In the genomic region with DNA sequence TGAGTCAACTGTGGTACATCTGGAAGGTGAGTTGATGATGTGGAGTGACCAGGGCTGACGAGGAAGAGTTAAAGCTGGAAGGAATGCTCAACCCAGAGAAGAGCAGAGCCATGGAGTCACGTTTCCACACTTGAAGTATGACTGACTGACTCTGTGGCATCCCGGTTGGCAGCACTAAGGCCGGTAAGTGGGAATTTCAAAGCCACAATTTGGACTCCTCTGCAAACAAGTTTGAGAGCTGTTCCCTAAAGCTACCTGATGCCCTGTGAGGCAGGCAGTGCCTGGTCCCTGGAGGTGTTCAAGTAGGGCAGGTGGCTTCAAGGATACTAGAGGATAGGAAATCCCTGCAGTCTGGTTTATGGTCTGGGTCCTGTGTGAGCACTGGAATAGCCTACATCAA, we compare ENCODE assay signal across 8 cellular contexts.
DNase-seq lines count a peak whose midpoint lies in the region; ATAC-seq lines count a peak whose summit lies in the region.

No MANE protein-coding gene starts in this region.

- H3K27ac Mint-ChIP-seq in activated CD4-positive, alpha-beta T cell treated with anti-CD3 and anti-CD28 coated beads for 36 hours, result peak overlapping the region; percentile 52
- H3K27ac Mint-ChIP-seq in T-helper 1 cell treated with Interleukin-12 subunit alpha and Interleukin-12 subunit beta and Interleukin-4 antibody, amounts not matched to agents 30 μg/mL and 1 μg/mL, for 36 hours, result peak overlapping the region; percentile 2

- H3K36me3 Mint-ChIP-seq in activated CD4-positive, alpha-beta T cell treated with anti-CD3 and anti-CD28 coated beads for 36 hours (ENCODE audit: low read depth), result peaks cover 18% of the 10 kb centered on the region
- peaks cover 11% of the 10 kb centered on the region for H3K36me3 Mint-ChIP-seq in T-helper 1 cell treated with Interleukin-12 subunit alpha and Interleukin-12 subunit beta and Interleukin-4 antibody, amounts not matched to agents 30 μg/mL and 1 μg/mL, for 36 hours (ENCODE audit: low read depth)

- H3K4me3 ChIP-seq in skeletal muscle cell (ENCODE audit: low read depth, low read length), result peak overlapping the region; percentile 41

- peak overlapping the region; percentile 57 for H3K4me3 Mint-ChIP-seq in activated CD4-positive, alpha-beta T cell treated with anti-CD3 and anti-CD28 coated beads for 36 hours
- H3K4me3 Mint-ChIP-seq in T-helper 1 cell treated with Interleukin-12 subunit alpha and Interleukin-12 subunit beta and Interleukin-4 antibody, amounts not matched to agents 30 μg/mL and 1 μg/mL, for 36 hours, result peak overlapping the region; percentile 45

- intact Hi-C loops in activated CD4-positive, alpha-beta T cell treated with anti-CD3 and anti-CD28 coated beads for 36 hours (cut with DNase I, micrococcal nuclease), result no loop called here
- intact Hi-C loops in Right ventricle myocardium superior (cut with DNase I), result no loop called here

- DNase-seq in activated CD4-positive, alpha-beta T cell treated with anti-CD3 and anti-CD28 coated beads for 36 hours, result no peak
- no peak for DNase-seq in activated CD4-positive, alpha-beta T cell treated with anti-CD3 and anti-CD28 coated beads for 48 hours
- DNase-seq in Right ventricle myocardium superior, result peak; percentile 37
- DNase-seq in skeletal muscle cell (ENCODE audit: low read depth), result no peak
- no peak for DNase-seq in UCSD-AML1 (lab: John Stamatoyannopoulos, UW; ENCODE audit: unreplicated experiment)

- H3K9me3 Mint-ChIP-seq in activated CD4-positive, alpha-beta T cell treated with anti-CD3 and anti-CD28 coated beads for 36 hours (ENCODE audit: low read depth), result no peaks in the 10 kb centered on the region
- H3K9me3 Mint-ChIP-seq in T-helper 1 cell treated with Interleukin-12 subunit alpha and Interleukin-12 subunit beta and Interleukin-4 antibody, amounts not matched to agents 30 μg/mL and 1 μg/mL, for 36 hours, result no peaks in the 10 kb centered on the region

- peak; percentile 4 for ATAC-seq in activated CD4-positive, alpha-beta T cell treated with anti-CD3 and anti-CD28 coated beads for 36 hours
- ATAC-seq in Right ventricle myocardium superior (ENCODE audit: poor library complexity) (peak; percentile 7), GM19467 (IDR thresholded peaks at IDR 0.05; ENCODE audit: unreplicated experiment) (no peak), HG02981 (IDR thresholded peaks at IDR 0.05; ENCODE audit: unreplicated experiment) (no peak)

- H3K4me1 Mint-ChIP-seq in activated CD4-positive, alpha-beta T cell treated with anti-CD3 and anti-CD28 coated beads for 36 hours, result peaks cover 51% of the 10 kb centered on the region
- peaks cover 34% of the 10 kb centered on the region for H3K4me1 Mint-ChIP-seq in T-helper 1 cell treated with Interleukin-12 subunit alpha and Interleukin-12 subunit beta and Interleukin-4 antibody, amounts not matched to agents 30 μg/mL and 1 μg/mL, for 36 hours (ENCODE audit: low read depth)

- no peaks in the 10 kb centered on the region for H3K27me3 Mint-ChIP-seq in activated CD4-positive, alpha-beta T cell treated with anti-CD3 and anti-CD28 coated beads for 36 hours
- peaks cover 10% of the 10 kb centered on the region for H3K27me3 Mint-ChIP-seq in T-helper 1 cell treated with Interleukin-12 subunit alpha and Interleukin-12 subunit beta and Interleukin-4 antibody, amounts not matched to agents 30 μg/mL and 1 μg/mL, for 36 hours (ENCODE audit: low read depth)

- CTCF ChIA-PET in activated CD4-positive, alpha-beta T cell treated with anti-CD3 and anti-CD28 coated beads for 36 hours (lab: Charles Lee), result interaction anchor here (0.9 to 1.8 kb wide), 12 partner anchors 9 to 112 kb away, joined by 3 to 13 read pairs (median 4); no protein-coding TSS in a partner anchor

- POLR2A ChIA-PET in activated CD4-positive, alpha-beta T cell treated with anti-CD3 and anti-CD28 coated beads for 36 hours (lab: Charles Lee), result interaction anchor here (0.6 kb wide), 1 partner anchor 153 kb away, joined by 3 read pairs; no protein-coding TSS in a partner anchor

Comparison
In these comparisons a context has a peak if more than half of its experiments do, and no peak if none do; other contexts are left out.
1. ATAC-seq: peak in activated CD4-positive, alpha-beta T cell treated with anti-CD3 and anti-CD28 coated beads for 36 hours (single experiment) and Right ventricle myocardium superior (single experiment); none in GM19467 (single experiment) and HG02981 (single experiment).